33 cellular contexts compared by ENCODE assay signal in the genomic region with DNA sequence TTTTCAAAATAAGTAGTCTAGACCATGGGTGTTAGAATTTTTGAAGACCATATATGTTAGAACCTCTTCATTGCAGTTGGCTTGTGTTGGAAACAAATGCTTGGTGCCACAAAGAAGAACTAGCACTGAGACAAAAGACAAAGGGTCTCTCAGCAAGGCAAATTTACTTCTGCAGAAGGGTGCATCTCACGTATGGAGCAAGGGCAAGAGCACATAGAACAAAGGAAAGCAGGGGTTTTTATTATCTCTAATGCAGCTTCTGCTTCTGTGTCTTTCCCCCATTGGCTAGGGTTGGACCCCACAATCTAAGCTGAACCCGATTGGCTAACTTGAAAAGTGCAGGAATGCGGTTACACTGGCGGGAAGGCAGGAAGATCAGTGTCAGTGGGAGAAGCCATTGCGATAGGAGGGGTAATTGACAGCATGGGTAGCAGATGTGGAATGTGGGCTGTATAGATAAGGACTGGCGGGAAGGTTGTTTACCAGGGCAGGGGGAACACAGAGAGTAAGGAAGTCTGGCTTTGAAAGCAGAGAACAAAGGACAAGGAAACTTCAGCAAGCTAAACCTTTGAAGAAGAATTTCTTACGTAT. TPM values are rescaled to one million over a fixed set of nuclear protein-coding genes. Genes with fewer than 3 reads are reported as not detected.
"Had no signal": no experiment of that assay in that cellular context is flagged by ENCODE, and none has a peak within 500 bp of the region (broad histone marks: within the 10 kb centered on the region; RNA-seq: fewer than 3 reads in every experiment).

No MANE protein-coding gene starts in this region.

- H3K4me3 ChIP-seq: esophagus squamous epithelium, heart right ventricle, left lung, prostate gland, right atrium auricular region, smooth muscle cell, suprapubic skin had no signal

- H3K4me2 ChIP-seq: smooth muscle cell had no signal

- H3K4me1 ChIP-seq: esophagus squamous epithelium, heart right ventricle, left lung, prostate gland, right atrium auricular region, suprapubic skin had no signal

- H3K9me3 ChIP-seq: esophagus squamous epithelium, prostate gland, suprapubic skin had no signal

- H3K27me3 ChIP-seq: esophagus squamous epithelium, left lung, right atrium auricular region, suprapubic skin had no signal

- DNase-seq: effector CD8-positive, alpha-beta T cell; erythroblast; esophagus squamous epithelium; foreskin melanocyte; glutamatergic neuron; heart right ventricle; hypothalamus; kidney; left lung; mesenchymal stem cell; midbrain; naive thymus-derived CD4-positive, alpha-beta T cell; nucleus accumbens; stimulated activated CD4-positive, alpha-beta T cell treated with anti-CD3 and anti-CD28 coated beads, Interleukin-12 subunit alpha, Interleukin-12 subunit beta, amount 100 ng/mL, for 4 hours; stimulated activated CD4-positive, alpha-beta T cell treated with anti-CD3 and anti-CD28 coated beads, Interleukin-1b, Interleukin-23, amount 100 ng/mL, for 48 hours; stimulated activated CD4-positive, alpha-beta T cell treated with anti-CD3 and anti-CD28 coated beads, Interleukin-4, amount 100 ng/mL, for 1 hour; stimulated activated CD8-positive, alpha-beta memory T cell treated with anti-CD3 and anti-CD28 coated beads, Interleukin-4, amount 100 ng/mL, for 48 hours; stimulated activated naive CD4-positive, alpha-beta T cell; stimulated activated naive CD8-positive, alpha-beta T cell treated with anti-CD3 and anti-CD28 coated beads, Interleukin-15, amount 100 ng/mL, for 72 hours had no signal

- H3K36me3 Mint-ChIP-seq: type B pancreatic cell had no signal

- H3K36me3 ChIP-seq: esophagus squamous epithelium, heart right ventricle, left lung, prostate gland, right atrium auricular region, suprapubic skin had no signal

- H3K4me3 Mint-ChIP-seq: dendritic cell treated with granulocyte-macrophage colony-stimulating factor and Interleukin-4, amounts not matched to agents 40 ng/mL and 50 ng/mL, for 4 days; naive thymus-derived CD4-positive, alpha-beta T cell; nephron; stimulated activated naive CD8-positive, alpha-beta T cell treated with anti-CD3 and anti-CD28 coated beads, Interleukin-15, amount 100 ng/mL, for 72 hours; type B pancreatic cell had no signal

- H3K27ac ChIP-seq: esophagus squamous epithelium, heart right ventricle, left lung, prostate gland, right atrium auricular region, suprapubic skin had no signal

- H3K4me1 Mint-ChIP-seq: naive thymus-derived CD4-positive, alpha-beta T cell; nephron; stimulated activated naive CD8-positive, alpha-beta T cell treated with anti-CD3 and anti-CD28 coated beads, Interleukin-15, amount 100 ng/mL, for 72 hours had no signal

- ATAC-seq: heart right ventricle; left lung; naive thymus-derived CD4-positive, alpha-beta T cell; sciatic nerve; stimulated activated naive CD8-positive, alpha-beta T cell treated with anti-CD3 and anti-CD28 coated beads, Interleukin-15, amount 100 ng/mL, for 72 hours had no signal

- FAIRE-seq: colon, kidney had no signal

- H3K27ac Mint-ChIP-seq: dendritic cell treated with granulocyte-macrophage colony-stimulating factor and Interleukin-4, amounts not matched to agents 40 ng/mL and 50 ng/mL, for 4 days; naive thymus-derived CD4-positive, alpha-beta T cell; nephron; stimulated activated naive CD8-positive, alpha-beta T cell treated with anti-CD3 and anti-CD28 coated beads, Interleukin-15, amount 100 ng/mL, for 72 hours; type B pancreatic cell had no signal

- H3K27me3 Mint-ChIP-seq: dendritic cell treated with granulocyte-macrophage colony-stimulating factor and Interleukin-4, amounts not matched to agents 40 ng/mL and 50 ng/mL, for 4 days; stimulated activated naive CD8-positive, alpha-beta T cell treated with anti-CD3 and anti-CD28 coated beads, Interleukin-15, amount 100 ng/mL, for 72 hours had no signal

RNA-seq across cellular contexts. Expression of gene RBMXL2, which starts 9.2 kb away (rescaled TPM):
- total RNA-seq: heart right ventricle; left lung; lower leg skin; lung microvascular endothelial cell; mucosa of gallbladder; naive thymus-derived CD4-positive, alpha-beta T cell; osteocyte; right atrium auricular region; smooth muscle cell; suprapubic skin; urinary bladder had no signal
- polyA plus RNA-seq: heart right ventricle; naive thymus-derived CD4-positive, alpha-beta T cell; urinary bladder had no signal

RNA-seq across cellular contexts. Expression of gene NLRP14, which starts 59.4 kb away (rescaled TPM):
- total RNA-seq: lung microvascular endothelial cell, osteocyte, right atrium auricular region, smooth muscle cell, suprapubic skin had no signal
- polyA plus RNA-seq: heart right ventricle; naive thymus-derived CD4-positive, alpha-beta T cell had no signal

RNA-seq across cellular contexts. Expression of gene ZNF214, which starts 59.5 kb away (rescaled TPM):
- total RNA-seq: naive thymus-derived CD4-positive, alpha-beta T cell had no signal
- polyA plus RNA-seq: naive thymus-derived CD4-positive, alpha-beta T cell had no signal
